Comparison of ENCODE assay signal across 1 cellular context in genomic region chr2:222298000-222298310, GRCh38.
TF ChIP-seq lines count a peak whose summit lies in the region.

No MANE protein-coding gene starts in this region.

TF ChIP-seq in WTC11, 78 proteins besides CTCF, POLR2A, EP300 and RAD21 (continued from another document):
- TF ChIP-seq ATF3 (CRISPR knock-in tag; conservative IDR thresholded peaks at IDR 0.05) = no peak
- TF ChIP-seq ZNF671 (CRISPR knock-in tag; IDR thresholded peaks at IDR 0.05) = no peak
- no peak for TF ChIP-seq TEAD4 (CRISPR knock-in tag; IDR thresholded peaks at IDR 0.05)
- TF ChIP-seq KAT7 (CRISPR knock-in tag; IDR thresholded peaks at IDR 0.05; ENCODE audit: borderline replicate concordance) = no peak
- no peak for TF ChIP-seq EMX1 (CRISPR knock-in tag; IDR thresholded peaks at IDR 0.05)
- TF ChIP-seq SP1 (CRISPR knock-in tag; conservative IDR thresholded peaks at IDR 0.05) = no peak
- no peak for TF ChIP-seq IRF1 (CRISPR knock-in tag; IDR thresholded peaks at IDR 0.05)
- no peak for TF ChIP-seq USF2 (CRISPR knock-in tag; IDR thresholded peaks at IDR 0.05)
- no peak for TF ChIP-seq TEAD1 (CRISPR knock-in tag; IDR thresholded peaks at IDR 0.05)
- no peak for TF ChIP-seq ZNF512 (CRISPR knock-in tag; IDR thresholded peaks at IDR 0.05; ENCODE audit: borderline replicate concordance)
- TF ChIP-seq ELF4 (CRISPR knock-in tag; IDR thresholded peaks at IDR 0.05; ENCODE audit: low read depth) = no peak
- TF ChIP-seq ZNF121 (CRISPR knock-in tag; IDR thresholded peaks at IDR 0.05) = no peak
- TF ChIP-seq USF1 (CRISPR knock-in tag; IDR thresholded peaks at IDR 0.05) = no peak
- TF ChIP-seq ZMAT4 (CRISPR knock-in tag; IDR thresholded peaks at IDR 0.05) = no peak
- no peak for TF ChIP-seq TCF7 (CRISPR knock-in tag; IDR thresholded peaks at IDR 0.05; ENCODE audit: low read depth)
TF ChIP-seq in WTC11: peak in this region for 0.
